ENCODE assay signal across 8 cellular contexts in the genomic region with DNA sequence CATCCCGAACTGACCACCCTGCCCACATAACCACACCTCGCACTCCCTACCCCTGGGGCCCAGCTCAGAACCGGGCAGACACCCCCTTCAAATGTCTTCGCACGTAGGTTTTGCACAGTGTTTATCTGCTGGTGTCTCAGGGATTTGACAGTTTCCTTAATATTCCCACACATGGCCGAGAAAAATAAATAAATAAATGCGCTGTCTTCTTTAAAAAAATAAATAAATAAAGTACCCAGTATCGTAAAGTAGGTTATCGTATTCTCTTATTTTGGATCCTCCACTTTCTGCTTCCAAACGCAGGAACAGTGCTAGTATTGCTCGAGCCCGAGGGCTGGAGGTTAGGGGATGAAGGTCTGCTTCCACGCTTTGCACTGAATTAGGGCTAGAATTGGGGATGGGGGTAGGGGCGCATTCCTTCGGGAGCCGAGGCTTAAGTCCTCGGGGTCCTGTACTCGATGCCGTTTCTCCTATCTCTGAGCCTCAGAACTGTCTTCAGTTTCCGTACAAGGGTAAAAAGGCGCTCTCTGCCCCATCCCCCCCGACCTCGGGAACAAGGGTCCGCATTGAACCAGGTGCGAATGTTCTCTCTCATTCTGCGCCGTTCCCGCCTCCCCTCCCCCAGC. TPM values are rescaled to one million over a fixed set of nuclear protein-coding genes. Genes with fewer than 3 reads are reported as not detected.
DNase-seq lines count a peak whose midpoint lies in the region; ATAC-seq and TF ChIP-seq lines count a peak whose summit lies in the region.

No MANE protein-coding gene starts in this region.

- H3K27me3 ChIP-seq in BJ (ENCODE audit: control insufficient read depth, insufficient read depth, low read length) (no peaks in the 10 kb centered on the region), HAP-1 (ENCODE audit: low read depth) (no peaks in the 10 kb centered on the region)

- no peaks in the 10 kb centered on the region for H3K9me3 ChIP-seq in HAP-1

- no peak for ATAC-seq in GM21717 (IDR thresholded peaks at IDR 0.05; ENCODE audit: unreplicated experiment)

- peak overlapping the region; percentile 75 for H3K27ac ChIP-seq in VCaP

- CTCF ChIA-PET in BJ (lab: Yijun Ruan, JAX), result interaction anchor here (1.1 to 2.2 kb wide), 5 partner anchors 10 to 26 kb away, joined by 3 to 14 read pairs (median 4); no protein-coding TSS in a partner anchor

- H3K4me3 ChIP-seq in BJ (ENCODE audit: low read depth, low read length), result peak overlapping the region; percentile 87
- H3K4me3 ChIP-seq in HAP-1, result peak overlapping the region; percentile 58
- H3K4me3 ChIP-seq in fibroblast of villous mesenchyme (ENCODE audit: low read depth, low read length), result peak overlapping the region; percentile 66

- POLR2A ChIA-PET in BJ (lab: Charles Lee), result interaction anchor here (0.6 kb wide), 1 partner anchor 147 kb away, joined by 4 read pairs; no protein-coding TSS in a partner anchor

- H3K36me3 ChIP-seq in BJ (ENCODE audit: control insufficient read depth, insufficient read depth, low read length) (peaks cover 18% of the 10 kb centered on the region), HAP-1 (replicated peaks) (no peaks in the 10 kb centered on the region; the same call in none of the 2 replicates)

- in situ Hi-C loops in HAP-1 (cut with MboI; ENCODE audit: low sequenced_read_pairs), result no loop called here

- H3K4me1 ChIP-seq in HAP-1, result peaks cover 16% of the 10 kb centered on the region

- no peak for DNase-seq in BJ (ENCODE audit: low read depth)
- no peak for DNase-seq in HAP-1 (ENCODE audit: low spot score in 2 of 2)
- no peak for DNase-seq in fibroblast of villous mesenchyme (ENCODE audit: low read depth)
- DNase-seq in renal cortical epithelial cell (ENCODE audit: low read depth), result peak; percentile 42
- no peak for DNase-seq in germinal center (ENCODE audit: low spot score)
- no peak for DNase-seq in effector CD4-positive, alpha-beta T cell

- TF ChIP-seq CTCF in BJ (IDR thresholded peaks at IDR 0.05; ENCODE audit: insufficient read depth, low read depth, low read length) (no peak), VCaP (conservative IDR thresholded peaks at IDR 0.05) (no peak), fibroblast of villous mesenchyme (IDR thresholded peaks at IDR 0.05; ENCODE audit: insufficient read depth, low read depth, low read length) (no peak)

RNA-seq across cellular contexts. Expression of gene FOS, which starts 0.7 kb away (rescaled TPM):
- polyA plus RNA-seq in BJ (2011; rRNA removed), result 57.8 and 84.1 TPM in 2 replicates
- 114 and 166 TPM in 2 replicates for polyA minus RNA-seq in BJ (2011; rRNA and poly(A)+ RNA removed)
- total RNA-seq in fibroblast of villous mesenchyme, result 108 and 122 TPM in 2 replicates
- 0.87 and 80.4 TPM in 2 replicates for total RNA-seq in renal cortical epithelial cell
